ENCODE assay signal across 10 cellular contexts in genomic region chr13:72696590-72696989, GRCh38. TPM values are rescaled to one million over a fixed set of nuclear protein-coding genes. Genes with fewer than 3 reads are reported as not detected.
DNase-seq lines count a peak whose midpoint lies in the region; ATAC-seq and TF ChIP-seq lines count a peak whose summit lies in the region.
"Had no signal": no experiment of that assay in that cellular context is flagged by ENCODE, and none has a peak within 500 bp of the region (broad histone marks: within the 10 kb centered on the region; RNA-seq: fewer than 3 reads in every experiment).

No MANE protein-coding gene starts in this region.

- no peaks in the 10 kb centered on the region for H3F3A ChIP-seq in neural cell (ENCODE audit: insufficient read depth, low read length, poor library complexity, severe bottlenecking)

- H3K79me2 ChIP-seq in neural cell (replicated peaks; ENCODE audit: insufficient read depth, low read length) (no peaks in the 10 kb centered on the region), mesendoderm (ENCODE audit: control insufficient read depth, insufficient read depth, low read length) (no peaks in the 10 kb centered on the region)

- no peak overlapping the region for H4K8ac ChIP-seq in mesendoderm (ENCODE audit: low read depth, low read length)

- no peaks in the 10 kb centered on the region for H3K4me1 Mint-ChIP-seq in chondrocyte (ENCODE audit: low read depth)
- no peaks in the 10 kb centered on the region for H3K4me1 Mint-ChIP-seq in Calu3 (ENCODE audit: low read depth, unreplicated experiment)
- H3K4me1 Mint-ChIP-seq: activated naive CD4-positive, alpha-beta T cell treated with anti-CD3 and anti-CD28 coated beads, Interleukin-2, amount 50 U/mL, for 24 hours had no signal

- no peak overlapping the region for H3K27ac ChIP-seq in neural cell (ENCODE audit: low read length)
- H3K27ac ChIP-seq in mesendoderm (ENCODE audit: low read depth, low read length) = no peak overlapping the region
- H3K27ac ChIP-seq: testis had no signal

- DNase-seq in GM06990 (ENCODE audit: extremely low read depth, insufficient read length) = no peak
- peak; percentile 32 for DNase-seq in NCI-H2171 (lab: John Stamatoyannopoulos, UW)
- no peak for DNase-seq in chondrocyte (ENCODE audit: low spot score)
- DNase-seq in mesendoderm = no peak
- no peak for DNase-seq in Calu3
- no peak for DNase-seq in HPDE6-E6E7 (ENCODE audit: extremely low spot score)
- DNase-seq: testis had no signal

- no peak overlapping the region for H3K56ac ChIP-seq in mesendoderm (ENCODE audit: low read length)

- H2AK5ac ChIP-seq in mesendoderm (ENCODE audit: low read length) = no peak overlapping the region

- H3K79me1 ChIP-seq in mesendoderm (ENCODE audit: low read length) = no peaks in the 10 kb centered on the region

- no CpG with 5 or more reads among the region's 1 CpG for WGBS in mesendoderm (ENCODE audit: extremely low coverage, insufficient coverage, low lambda C conversion rate)

- H3K9me3 Mint-ChIP-seq in chondrocyte (ENCODE audit: low read depth) (peaks cover 8% of the 10 kb centered on the region), Calu3 (ENCODE audit: low read depth, unreplicated experiment) (no peaks in the 10 kb centered on the region)
- H3K9me3 Mint-ChIP-seq: activated naive CD4-positive, alpha-beta T cell treated with anti-CD3 and anti-CD28 coated beads, Interleukin-2, amount 50 U/mL, for 24 hours had no signal

- no peaks in the 10 kb centered on the region for H3K36me3 ChIP-seq in GM06990 (ENCODE audit: control insufficient read depth, insufficient read depth, low read length)
- H3K36me3 ChIP-seq in neural cell (ENCODE audit: insufficient read depth, low read length) = no peaks in the 10 kb centered on the region
- H3K36me3 ChIP-seq in mesendoderm (ENCODE audit: control insufficient read depth, insufficient read depth, low read length) = no peaks in the 10 kb centered on the region

- H3K4me1 ChIP-seq in mesendoderm (ENCODE audit: control insufficient read depth, low read depth, low read length) = no peaks in the 10 kb centered on the region
- H3K4me1 ChIP-seq: testis had no signal

- H3K4me2 ChIP-seq in neural cell (ENCODE audit: low read length) (no peak overlapping the region), mesendoderm (ENCODE audit: low read length) (no peak overlapping the region)

- no peak for TF ChIP-seq EP300 in neural cell (conservative IDR thresholded peaks at IDR 0.05; ENCODE audit: poor library complexity, severe bottlenecking)

- no peak overlapping the region for H2BK120ac ChIP-seq in mesendoderm (ENCODE audit: low read depth, low read length)

- H3K23ac ChIP-seq in mesendoderm (ENCODE audit: low read length) = no peak overlapping the region

- H3K9me3 ChIP-seq in neural cell (ENCODE audit: low read length) = peaks cover 5% of the 10 kb centered on the region
- H3K9me3 ChIP-seq: testis had no signal

- intact Hi-C loops in Calu3 (cut with micrococcal nuclease; ENCODE audit: unreplicated experiment) = loop anchor here (2.0 kb wide), 1 partner anchor 54 kb away; no protein-coding TSS in a partner anchor

- peak; percentile 4 for TF ChIP-seq CTCF in GM06990 (IDR thresholded peaks at IDR 0.05; ENCODE audit: insufficient read depth, low read length, poor library complexity, severe bottlenecking)
- TF ChIP-seq CTCF in chondrocyte (IDR thresholded peaks at IDR 0.05) = peak; percentile 89
- TF ChIP-seq CTCF in neural cell (IDR thresholded peaks at IDR 0.05; ENCODE audit: poor library complexity, severe bottlenecking) = peak; percentile 76
- no peak for TF ChIP-seq CTCF in Calu3 (IDR thresholded peaks at IDR 0.05; ENCODE audit: unreplicated experiment)

- H2AFZ ChIP-seq in neural cell (ENCODE audit: low read depth, low read length) = no peak overlapping the region

- H3K4me3 ChIP-seq in GM06990 (replicated peaks; ENCODE audit: low read depth, low read length) (no peak overlapping the region), neural cell (ENCODE audit: low read length) (no peak overlapping the region), mesendoderm (ENCODE audit: low read length) (no peak overlapping the region)
- H3K4me3 ChIP-seq: testis had no signal

- BruUV-seq in Calu3 (replicated peaks; lab: Mats Ljungman, UMichigan) = no TSS peak

- H3K27me3 ChIP-seq in GM06990 (replicated peaks; ENCODE audit: control insufficient read depth, insufficient read depth, low read length) (no peaks in the 10 kb centered on the region; the same call in 1 of the 2 replicates), neural cell (ENCODE audit: insufficient read depth, low read depth, low read length) (no peaks in the 10 kb centered on the region), mesendoderm (ENCODE audit: insufficient read depth, low read length, poor library complexity) (no peaks in the 10 kb centered on the region)
- H3K27me3 ChIP-seq: testis had no signal

- no peak overlapping the region for H3K4ac ChIP-seq in mesendoderm (ENCODE audit: low read depth, low read length)

- H4K20me1 ChIP-seq in neural cell (ENCODE audit: insufficient read depth) = no peaks in the 10 kb centered on the region

- H3K27ac Mint-ChIP-seq in chondrocyte (ENCODE audit: unreplicated experiment) (no peak overlapping the region), Calu3 (ENCODE audit: unreplicated experiment) (no peak overlapping the region)
- H3K27ac Mint-ChIP-seq: activated naive CD4-positive, alpha-beta T cell treated with anti-CD3 and anti-CD28 coated beads, Interleukin-2, amount 50 U/mL, for 24 hours had no signal

- no peak overlapping the region for H2BK15ac ChIP-seq in mesendoderm (replicated peaks; ENCODE audit: low read depth)

- H4K5ac ChIP-seq in mesendoderm (ENCODE audit: low read length) = no peak overlapping the region

- no peaks in the 10 kb centered on the region for H3K27me3 Mint-ChIP-seq in chondrocyte (ENCODE audit: low read depth)
- no peaks in the 10 kb centered on the region for H3K27me3 Mint-ChIP-seq in Calu3 (ENCODE audit: unreplicated experiment)

- H3K36me3 Mint-ChIP-seq in chondrocyte (ENCODE audit: low read depth) (no peaks in the 10 kb centered on the region), Calu3 (ENCODE audit: insufficient read depth, unreplicated experiment) (no peaks in the 10 kb centered on the region)
- H3K36me3 Mint-ChIP-seq: activated naive CD4-positive, alpha-beta T cell treated with anti-CD3 and anti-CD28 coated beads, Interleukin-2, amount 50 U/mL, for 24 hours had no signal

- H3K9ac ChIP-seq in neural cell (ENCODE audit: low read length) (no peak overlapping the region), mesendoderm (ENCODE audit: low read length) (no peak overlapping the region)

- CTCF ChIA-PET in Calu3 (lab: Charles Lee) = no interaction called here

- no peak overlapping the region for H2BK5ac ChIP-seq in mesendoderm (ENCODE audit: low read length)

- no peak for ATAC-seq in GM18511 (IDR thresholded peaks at IDR 0.05; ENCODE audit: unreplicated experiment)

- H3K18ac ChIP-seq in mesendoderm (ENCODE audit: low read length) = no peak overlapping the region

- H3K4me3 Mint-ChIP-seq in chondrocyte (ENCODE audit: unreplicated experiment) = no peak overlapping the region
- H3K4me3 Mint-ChIP-seq in Calu3 (ENCODE audit: low read depth, unreplicated experiment) = no peak overlapping the region
- H3K4me3 Mint-ChIP-seq: activated naive CD4-positive, alpha-beta T cell treated with anti-CD3 and anti-CD28 coated beads, Interleukin-2, amount 50 U/mL, for 24 hours had no signal

- peak; percentile 85 for TF ChIP-seq RAD21 in neural cell (conservative IDR thresholded peaks at IDR 0.05)

- H3K9me2 ChIP-seq in neural cell (ENCODE audit: insufficient read depth, low read length) = no peaks in the 10 kb centered on the region

TF ChIP-seq in neural cell, 6 proteins besides CTCF, POLR2A, EP300 and RAD21:
- TF ChIP-seq EZH2 (IDR thresholded peaks at IDR 0.05; ENCODE audit: borderline replicate concordance, insufficient read depth, low read length, poor library complexity, severe bottlenecking) (no peak), SMC3 (conservative IDR thresholded peaks at IDR 0.05; ENCODE audit: poor library complexity) (peak; percentile 81)
TF ChIP-seq in neural cell: peak in this region for 1.

RNA-seq across cellular contexts. Expression of gene MZT1, which starts 30.8 kb away (rescaled TPM):
- total RNA-seq in chondrocyte (10.9 to 11.7 TPM (median 11.6 TPM) in 3 replicates), Calu3 (2022) (9.9 and 11.4 TPM in 2 replicates)
- 38.5 and 48.0 TPM in 2 replicates for polyA plus RNA-seq in neural cell
- 44.8 and 46.7 TPM in 2 replicates for polyA minus RNA-seq in neural cell
- polyA plus RNA-seq in mesendoderm (2013, experiment 1 of 2) = 26.9 TPM
- 29.8 TPM for polyA plus RNA-seq in mesendoderm (2013, experiment 2 of 2)

RNA-seq across cellular contexts. Expression of gene BORA, which starts 31.1 kb away (rescaled TPM):
- total RNA-seq in chondrocyte (2.8 to 4.5 TPM (median 3.2 TPM) in 3 replicates), Calu3 (2022) (6.4 and 7.9 TPM in 2 replicates)
- polyA plus RNA-seq in neural cell = 3.7 and 4.2 TPM in 2 replicates
- 3.4 and 4.6 TPM in 2 replicates for polyA minus RNA-seq in neural cell
- polyA plus RNA-seq in mesendoderm (2013, experiment 1 of 2) = 12.2 TPM
- 12.1 TPM for polyA plus RNA-seq in mesendoderm (2013, experiment 2 of 2)
